Comparison of ENCODE assay signal across 19 cellular contexts in the genomic region with DNA sequence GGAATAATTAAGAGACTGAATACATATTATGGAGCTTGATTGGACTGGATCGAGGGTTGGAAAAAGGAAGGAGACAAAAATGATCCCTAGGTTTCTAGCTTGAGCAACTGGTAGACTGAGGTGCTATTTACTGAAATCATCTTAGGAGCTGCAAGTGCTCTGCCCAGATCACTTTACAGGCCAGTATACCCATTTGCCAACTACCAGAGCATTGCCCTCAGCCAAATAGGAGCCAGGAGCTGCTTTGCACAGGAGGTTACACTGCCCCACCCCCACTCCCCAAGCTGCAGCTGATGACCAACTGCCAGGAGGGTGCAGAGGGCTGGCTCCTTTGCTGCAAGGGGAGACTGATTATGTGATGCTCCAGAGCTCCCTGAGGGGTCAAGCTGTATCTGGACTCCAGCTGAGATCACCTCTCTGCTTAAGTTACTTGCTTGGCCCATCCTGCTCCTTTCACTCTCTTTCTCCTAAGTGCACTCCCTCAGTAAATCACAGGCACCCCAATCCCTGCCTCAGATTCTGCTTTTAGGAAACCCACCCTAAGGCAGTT.
DNase-seq lines count a peak whose midpoint lies in the region; ATAC-seq and TF ChIP-seq lines count a peak whose summit lies in the region.
"Had no signal": no experiment of that assay in that cellular context is flagged by ENCODE, and none has a peak within 500 bp of the region (broad histone marks: within the 10 kb centered on the region; RNA-seq: fewer than 3 reads in every experiment).

No MANE protein-coding gene starts in this region.

- no peak overlapping the region for H3K4me2 ChIP-seq in SK-N-SH
- H3K4me2 ChIP-seq: BLaER1 had no signal

- no peaks in the 10 kb centered on the region for H3K9me3 ChIP-seq in SK-N-SH
- H3K9me3 ChIP-seq in psoas muscle, result peaks cover 11% of the 10 kb centered on the region
- H3K9me3 ChIP-seq in heart left ventricle, result peaks cover 0 to 27% (median 9%) of the 10 kb centered on the region in 12 donors
- H3K9me3 ChIP-seq: HAP-1 had no signal

- no peaks in the 10 kb centered on the region for H3K9me2 ChIP-seq in SK-N-SH

- H3K4me3 ChIP-seq in SK-N-SH (ENCODE audit: low read depth in 2 of 2, low read length in 1 of 2) (no peak overlapping the region), psoas muscle (no peak overlapping the region), heart left ventricle (no peak overlapping the region)
- H3K4me3 ChIP-seq: BLaER1, GM23248, HAP-1 had no signal

- H3K27ac Mint-ChIP-seq in glutamatergic neuron (ENCODE audit: unreplicated experiment), result peak overlapping the region; percentile 85
- H3K27ac Mint-ChIP-seq: B cell; CD4-positive, CD25-positive, alpha-beta regulatory T cell; CD8-positive, alpha-beta T cell; HFFc6 had no signal

- peaks cover 12% of the 10 kb centered on the region for H3K27me3 Mint-ChIP-seq in glutamatergic neuron (ENCODE audit: unreplicated experiment)

- peaks cover 9% of the 10 kb centered on the region for H3K4me1 Mint-ChIP-seq in glutamatergic neuron (ENCODE audit: low read depth, unreplicated experiment)
- H3K4me1 Mint-ChIP-seq: B cell; CD4-positive, CD25-positive, alpha-beta regulatory T cell had no signal

- H2AFZ ChIP-seq in SK-N-SH (ENCODE audit: low read depth), result no peak overlapping the region
- H2AFZ ChIP-seq: GM23248 had no signal

- peak; percentile 28 for DNase-seq in SK-N-SH
- DNase-seq in glutamatergic neuron, result no peak
- no peak for DNase-seq in psoas muscle
- DNase-seq in activated CD4-positive, CD25-positive, alpha-beta regulatory T cell treated with anti-CD3 and anti-CD28 coated beads, Interleukin-2, amount 50 U/mL, for 72 hours, result no peak
- no peak for DNase-seq in heart left ventricle
- DNase-seq: Caco-2; CD4-positive, CD25-positive, alpha-beta regulatory T cell; CD8-positive, alpha-beta T cell; DMS153; DND-41; GM23248; HFFc6 had no signal

- H3K27me3 ChIP-seq in SK-N-SH (ENCODE audit: insufficient read depth) (no peaks in the 10 kb centered on the region), psoas muscle (ENCODE audit: insufficient read depth in 3 of 3, low read length in 2 of 3) (no peaks in the 10 kb centered on the region), heart left ventricle (no peaks in the 10 kb centered on the region)
- H3K27me3 ChIP-seq: BLaER1 had no signal

- no peaks in the 10 kb centered on the region for H4K20me1 ChIP-seq in SK-N-SH (ENCODE audit: insufficient read depth)
- H4K20me1 ChIP-seq: BLaER1 had no signal

- WGBS in SK-N-SH (ENCODE audit: low lambda C conversion rate), result 59% methylated on average over 1 of the region's 1 CpG
- whole genome bisulfite sequencing in psoas muscle, 3 donors, result 33 to 52% (median 43%) methylated on average over 1 of the region's 1 CpG
- 75 to 85% (median 80%) methylated on average over 1 of the region's 1 CpG for WGBS in heart left ventricle, 4 donors

- POLR2A ChIA-PET in SK-N-SH (lab: Yijun Ruan, JAX), result no interaction called here

- peaks cover 6% of the 10 kb centered on the region for H3K9me3 Mint-ChIP-seq in glutamatergic neuron (ENCODE audit: unreplicated experiment)

- no peaks in the 10 kb centered on the region for H3F3A ChIP-seq in SK-N-SH (replicated peaks; ENCODE audit: insufficient read depth)

- TF ChIP-seq EP300 in SK-N-SH (IDR thresholded peaks at IDR 0.05; ENCODE audit: borderline replicate concordance in 1 of 2, low read depth in 1 of 2, low read length in 1 of 2), result no peak

- no peak for TF ChIP-seq RAD21 in SK-N-SH (IDR thresholded peaks at IDR 0.05; ENCODE audit: low read length)

- H3K27ac ChIP-seq in SK-N-SH (ENCODE audit: low read depth in 2 of 2, low read length in 1 of 2), result no peak overlapping the region
- peak overlapping the region; percentile 41 for H3K27ac ChIP-seq in psoas muscle
- H3K27ac ChIP-seq in heart left ventricle, result no peak overlapping the region
- H3K27ac ChIP-seq: 22Rv1, BLaER1, C4-2B, GM23248 had no signal

- no peak for ATAC-seq in SK-N-SH treated with all-trans-retinoic acid at 6 μM for 48 hours
- ATAC-seq in psoas muscle, result peak in 3 of 4 donors; percentile 81 to 91 (median 90)
- ATAC-seq in heart left ventricle, result no peak
- ATAC-seq in HG02973 (IDR thresholded peaks at IDR 0.05; ENCODE audit: unreplicated experiment), result no peak
- ATAC-seq: CD8-positive, alpha-beta T cell had no signal

- H3K36me3 Mint-ChIP-seq in glutamatergic neuron (ENCODE audit: unreplicated experiment), result peaks cover 31% of the 10 kb centered on the region
- H3K36me3 Mint-ChIP-seq: CD4-positive, CD25-positive, alpha-beta regulatory T cell; CD8-positive, alpha-beta T cell had no signal

- H3K9ac ChIP-seq in SK-N-SH, result no peak overlapping the region
- H3K9ac ChIP-seq: BLaER1, GM23248 had no signal

- intact Hi-C loops in psoas muscle (cut with DNase I), result no loop called here
- intact Hi-C loops in heart left ventricle (cut with DNase I), result no loop called here

- TF ChIP-seq CTCF in SK-N-SH (IDR thresholded peaks at IDR 0.05) (no peak), glutamatergic neuron (IDR thresholded peaks at IDR 0.05; ENCODE audit: partially characterized antibody, unreplicated experiment) (no peak), psoas muscle (IDR thresholded peaks at IDR 0.05) (no peak), heart left ventricle (IDR thresholded peaks at IDR 0.05) (no peak)

- CTCF ChIA-PET in SK-N-SH (lab: Yijun Ruan, JAX), result interaction anchor here (2.3 kb wide), 1 partner anchor 10 kb away, joined by 5 read pairs; no protein-coding TSS in a partner anchor

- H3K4me1 ChIP-seq in SK-N-SH (ENCODE audit: control insufficient read depth in 1 of 2, insufficient read depth in 2 of 2, low read depth in 1 of 2, low read length in 1 of 2) (peaks cover 0 to 3% of the 10 kb centered on the region in 2 experiments; a peak in 1 of 4 replicates), psoas muscle (peaks cover 15% of the 10 kb centered on the region), heart left ventricle (peaks cover 0 to 14% (median 0%) of the 10 kb centered on the region in 12 donors)
- H3K4me1 ChIP-seq: BLaER1, Caco-2, HAP-1 had no signal

- TF ChIP-seq POLR2A in heart left ventricle (IDR thresholded peaks at IDR 0.05), result no peak

- H3K79me2 ChIP-seq in SK-N-SH (ENCODE audit: insufficient read depth), result no peaks in the 10 kb centered on the region

- H3K36me3 ChIP-seq in SK-N-SH (replicated peaks in 1 of 2; ENCODE audit: control insufficient read depth in 1 of 2, insufficient read depth in 2 of 2, low read length in 1 of 2), result no peaks in the 10 kb centered on the region
- H3K36me3 ChIP-seq in psoas muscle (ENCODE audit: insufficient read depth in 1 of 2, low read depth in 1 of 2), result no peaks in the 10 kb centered on the region
- no peaks in the 10 kb centered on the region for H3K36me3 ChIP-seq in heart left ventricle
- H3K36me3 ChIP-seq: BLaER1, HAP-1 had no signal

- no peak overlapping the region for H3K4me3 Mint-ChIP-seq in glutamatergic neuron (ENCODE audit: unreplicated experiment)
- H3K4me3 Mint-ChIP-seq: B cell; CD4-positive, CD25-positive, alpha-beta regulatory T cell; CD8-positive, alpha-beta T cell; HFFc6 had no signal

TF ChIP-seq in SK-N-SH, 30 proteins besides CTCF, POLR2A, EP300 and RAD21:
- peak; percentile 16 for TF ChIP-seq CHD2 (IDR thresholded peaks at IDR 0.05; ENCODE audit: low read length, partially characterized antibody)
- TF ChIP-seq GATA2 (CRISPR knock-in tag; IDR thresholded peaks at IDR 0.05), result no peak

TF ChIP-seq in SK-N-SH treated with all-trans-retinoic acid at 6 μM for 48 hours, 23 proteins besides CTCF, POLR2A, EP300 and RAD21 (continues in another document):
- TF ChIP-seq CSRNP3 (CRISPR knock-in tag; IDR thresholded peaks at IDR 0.05), result no peak
- TF ChIP-seq ZC3H10 (CRISPR knock-in tag; IDR thresholded peaks at IDR 0.05), result no peak
- TF ChIP-seq RARB (CRISPR knock-in tag; IDR thresholded peaks at IDR 0.05), result no peak
- TF ChIP-seq ZNF565 (CRISPR knock-in tag; conservative IDR thresholded peaks at IDR 0.05; ENCODE audit: low read depth), result no peak
- TF ChIP-seq CSDC2 (CRISPR knock-in tag; IDR thresholded peaks at IDR 0.05), result no peak
- TF ChIP-seq, protein P1, sequence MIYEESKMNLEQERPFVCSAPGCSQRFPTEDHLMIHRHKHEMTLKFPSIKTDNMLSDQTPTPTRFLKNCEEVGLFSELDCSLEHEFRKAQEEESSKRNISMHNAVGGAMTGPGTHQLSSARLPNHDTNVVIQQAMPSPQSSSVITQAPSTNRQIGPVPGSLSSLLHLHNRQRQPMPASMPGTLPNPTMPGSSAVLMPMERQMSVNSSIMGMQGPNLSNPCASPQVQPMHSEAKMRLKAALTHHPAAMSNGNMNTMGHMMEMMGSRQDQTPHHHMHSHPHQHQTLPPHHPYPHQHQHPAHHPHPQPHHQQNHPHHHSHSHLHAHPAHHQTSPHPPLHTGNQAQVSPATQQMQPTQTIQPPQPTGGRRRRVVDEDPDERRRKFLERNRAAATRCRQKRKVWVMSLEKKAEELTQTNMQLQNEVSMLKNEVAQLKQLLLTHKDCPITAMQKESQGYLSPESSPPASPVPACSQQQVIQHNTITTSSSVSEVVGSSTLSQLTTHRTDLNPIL (CRISPR knock-in tag; IDR thresholded peaks at IDR 0.05; ENCODE audit: low read depth), result no peak
- no peak for TF ChIP-seq TOX (CRISPR knock-in tag; IDR thresholded peaks at IDR 0.05; ENCODE audit: borderline replicate concordance)
- TF ChIP-seq GLIS3 (CRISPR knock-in tag; IDR thresholded peaks at IDR 0.05), result no peak
- TF ChIP-seq TCF4 (CRISPR knock-in tag; IDR thresholded peaks at IDR 0.05; ENCODE audit: borderline replicate concordance), result no peak
- TF ChIP-seq ZNF70 (CRISPR knock-in tag; IDR thresholded peaks at IDR 0.05), result no peak

Comparison
In these comparisons a context has a peak if more than half of its experiments do, and no peak if none do; other contexts are left out.
1. ATAC-seq: peak in psoas muscle (3 of 4); none in SK-N-SH treated with all-trans-retinoic acid at 6 μM for 48 hours (single experiment), heart left ventricle (0 of 4) and HG02973 (single experiment).